Comparison of ENCODE assay signal across 32 cellular contexts in the genomic region with DNA sequence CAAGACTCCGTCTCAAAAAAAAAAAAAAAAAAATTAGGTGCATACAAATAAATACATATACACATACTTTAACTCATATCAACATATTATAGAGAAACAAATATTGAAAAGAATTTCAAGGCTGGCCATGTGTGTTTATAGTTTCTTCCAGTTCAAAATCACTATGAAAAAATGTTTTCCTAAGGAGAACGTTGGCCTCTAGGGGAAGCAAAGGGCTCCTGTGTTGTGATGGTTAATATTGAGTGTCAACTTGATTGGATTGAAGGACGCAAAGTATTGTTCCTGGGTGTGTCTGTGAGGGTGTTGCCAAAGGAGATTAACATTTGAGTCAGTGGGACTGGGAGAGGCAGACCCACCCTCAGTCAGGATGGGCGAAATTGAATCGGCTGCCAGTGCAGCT.
"Had no signal": no experiment of that assay in that cellular context is flagged by ENCODE, and none has a peak within 500 bp of the region (broad histone marks: within the 10 kb centered on the region; RNA-seq: fewer than 3 reads in every experiment).

No MANE protein-coding gene starts in this region.

- H3K9me3 ChIP-seq: esophagus muscularis mucosa, gastrocnemius medialis, heart left ventricle had no signal

- H3K4me3 ChIP-seq: coronary artery, dorsolateral prefrontal cortex, esophagus muscularis mucosa, gastrocnemius medialis, heart left ventricle had no signal

- H3K4me3 Mint-ChIP-seq: activated B cell treated with CpG ODN at 0.5 μM for 24 hours; activated CD8-positive, alpha-beta T cell treated with anti-CD3 and anti-CD28 coated beads for 36 hours; activated naive CD8-positive, alpha-beta T cell; activated T-cell treated with anti-CD3 and anti-CD28 coated beads, Interleukin-2, amount 50 U/mL, for 4 hours; activated T-helper 17 cell treated with anti-CD3 and anti-CD28 coated beads, Interleukin-2, amount 50 U/mL, for 72 hours; central memory CD8-positive, alpha-beta T cell; dendritic cell treated with granulocyte-macrophage colony-stimulating factor and Interleukin-4, amounts not matched to agents 40 ng/mL and 50 ng/mL, for 4 days; T-helper 17 cell; T-helper 2 cell treated with Interferon-gamma antibody and Interleukin-4, amounts not matched to agents 5 μg/mL and 100 μg/mL, for 36 hours had no signal

- ATAC-seq: activated CD4-positive, CD25-positive, alpha-beta regulatory T cell treated with anti-CD3 and anti-CD28 coated beads, Interleukin-2, amount 50 U/mL, for 24 hours; activated CD8-positive, alpha-beta T cell treated with anti-CD3 and anti-CD28 coated beads for 36 hours; activated T-cell treated with anti-CD3 and anti-CD28 coated beads, Interleukin-2, amount 50 U/mL, for 4 hours; activated T-helper 17 cell treated with anti-CD3 and anti-CD28 coated beads, Interleukin-2, amount 50 U/mL, for 72 hours; foreskin keratinocyte; gastrocnemius medialis; heart left ventricle; T-helper 17 cell had no signal

- DNase-seq: activated B cell treated with CpG ODN at 0.5 μM for 24 hours; activated CD4-positive, alpha-beta T cell treated with anti-CD3 and anti-CD28 coated beads for 48 hours; activated CD4-positive, alpha-beta T cell treated with anti-CD3 and anti-CD28 coated beads, Interleukin-2, amount 50 U/mL, for 1 hour; activated CD4-positive, alpha-beta T cell treated with anti-CD3 and anti-CD28 coated beads, Interleukin-2, amount 50 U/mL, for 48 hours; activated CD8-positive, alpha-beta memory T cell treated with anti-CD3 and anti-CD28 coated beads for 24 hours; activated CD8-positive, alpha-beta T cell treated with anti-CD3 and anti-CD28 coated beads for 36 hours; activated effector memory CD4-positive, alpha-beta T cell treated with Interleukin-2 at 50 U/mL for 16 hours; activated gamma-delta T cell treated with Interleukin-2 at 50 U/mL for 16 hours; activated naive CD4-positive, alpha-beta T cell treated with anti-CD3 and anti-CD28 coated beads, Interleukin-2, amount 50 U/mL, for 16 hours; activated naive CD4-positive, alpha-beta T cell treated with Interleukin-2 at 50 U/mL for 16 hours; activated T-cell treated with anti-CD3 and anti-CD28 coated beads, Interleukin-2, amount 50 U/mL, for 4 hours; amniotic stem cell; anterior cingulate cortex; brain microvascular endothelial cell; dorsolateral prefrontal cortex; effector memory CD4-positive, alpha-beta T cell; erythroblast; foreskin keratinocyte; gastrocnemius medialis; glutamatergic neuron; heart left ventricle; T-helper 1 cell; T-helper 17 cell; T1000 had no signal

- H3K27ac ChIP-seq: brain microvascular endothelial cell, coronary artery, dorsolateral prefrontal cortex, esophagus muscularis mucosa, foreskin keratinocyte, gastrocnemius medialis, heart left ventricle had no signal

- H3K4me1 ChIP-seq: esophagus muscularis mucosa, foreskin keratinocyte, gastrocnemius medialis, heart left ventricle had no signal

- H3K4me1 Mint-ChIP-seq: activated B cell treated with CpG ODN at 0.5 μM for 24 hours; activated T-helper 17 cell treated with anti-CD3 and anti-CD28 coated beads, Interleukin-2, amount 50 U/mL, for 72 hours; central memory CD8-positive, alpha-beta T cell had no signal

- H3K36me3 ChIP-seq: brain microvascular endothelial cell, esophagus muscularis mucosa, gastrocnemius medialis, heart left ventricle had no signal

- H3K27me3 ChIP-seq: brain microvascular endothelial cell, dorsolateral prefrontal cortex, esophagus muscularis mucosa, foreskin keratinocyte, gastrocnemius medialis, heart left ventricle had no signal

- H3K9me3 Mint-ChIP-seq: activated B cell treated with CpG ODN at 0.5 μM for 24 hours; activated CD8-positive, alpha-beta T cell treated with anti-CD3 and anti-CD28 coated beads for 36 hours; activated T-cell treated with anti-CD3 and anti-CD28 coated beads, Interleukin-2, amount 50 U/mL, for 4 hours; activated T-helper 17 cell treated with anti-CD3 and anti-CD28 coated beads, Interleukin-2, amount 50 U/mL, for 72 hours; central memory CD8-positive, alpha-beta T cell; dendritic cell treated with granulocyte-macrophage colony-stimulating factor and Interleukin-4, amounts not matched to agents 40 ng/mL and 50 ng/mL, for 4 days; T-helper 2 cell treated with Interferon-gamma antibody and Interleukin-4, amounts not matched to agents 5 μg/mL and 100 μg/mL, for 36 hours had no signal

- H3K27ac Mint-ChIP-seq: activated B cell treated with CpG ODN at 0.5 μM for 24 hours; activated CD8-positive, alpha-beta T cell treated with anti-CD3 and anti-CD28 coated beads for 36 hours; activated naive CD8-positive, alpha-beta T cell; activated T-helper 17 cell treated with anti-CD3 and anti-CD28 coated beads, Interleukin-2, amount 50 U/mL, for 72 hours; dendritic cell treated with granulocyte-macrophage colony-stimulating factor and Interleukin-4, amounts not matched to agents 40 ng/mL and 50 ng/mL, for 4 days; T-helper 17 cell; T-helper 2 cell treated with Interferon-gamma antibody and Interleukin-4, amounts not matched to agents 5 μg/mL and 100 μg/mL, for 36 hours had no signal

- H3K27me3 Mint-ChIP-seq: activated CD8-positive, alpha-beta T cell treated with anti-CD3 and anti-CD28 coated beads for 36 hours; central memory CD8-positive, alpha-beta T cell; dendritic cell treated with granulocyte-macrophage colony-stimulating factor and Interleukin-4, amounts not matched to agents 40 ng/mL and 50 ng/mL, for 4 days; T-helper 17 cell had no signal
